13 cellular contexts compared by ENCODE assay signal in the genomic region with DNA sequence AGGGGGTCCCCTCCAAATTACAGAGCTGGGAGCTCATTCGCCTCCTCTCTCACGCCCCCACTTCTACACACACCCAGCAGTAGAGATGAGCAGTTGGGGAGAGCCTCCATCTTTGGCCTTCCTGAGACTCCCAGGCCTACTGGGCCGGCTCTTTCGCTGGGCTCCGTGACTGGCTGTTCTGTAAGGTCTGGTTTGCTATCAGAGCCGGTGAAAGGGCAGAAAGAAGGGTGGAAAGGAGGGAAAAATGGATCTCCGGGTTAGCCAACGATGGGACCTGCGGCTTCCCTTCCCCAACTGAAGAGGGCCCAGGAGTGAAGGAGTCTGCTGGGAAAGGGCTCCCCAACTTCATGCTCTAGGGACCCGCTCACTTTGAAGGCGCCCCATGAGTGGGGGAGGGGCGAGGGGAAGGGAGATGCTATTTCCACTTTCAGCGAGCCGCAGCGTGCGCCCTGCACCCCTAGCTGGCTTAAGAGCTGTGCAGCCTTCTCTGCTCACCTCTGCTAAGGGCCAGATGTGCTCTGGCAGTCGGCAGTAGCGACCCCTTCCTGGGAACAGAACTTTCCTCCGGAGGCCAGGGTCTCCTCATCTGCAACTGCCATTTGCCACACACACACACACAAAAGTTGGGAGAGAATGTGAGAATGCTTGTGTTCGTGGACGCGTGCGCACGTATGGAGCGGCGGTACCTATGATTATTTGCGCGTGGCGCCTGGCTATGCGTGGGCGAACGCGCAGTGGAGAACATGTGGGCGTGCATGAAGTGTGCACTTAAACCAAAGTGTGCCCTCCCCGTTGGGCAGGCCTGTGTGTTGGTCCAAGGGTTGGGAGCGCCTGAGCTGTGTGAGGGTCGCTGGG. TPM values are rescaled to one million over a fixed set of nuclear protein-coding genes. Genes with fewer than 3 reads are reported as not detected.
DNase-seq lines count a peak whose midpoint lies in the region; ATAC-seq and TF ChIP-seq lines count a peak whose summit lies in the region.
"Had no signal": no experiment of that assay in that cellular context is flagged by ENCODE, and none has a peak within 500 bp of the region (broad histone marks: within the 10 kb centered on the region; RNA-seq: fewer than 3 reads in every experiment).

No MANE protein-coding gene starts in this region.

- H3K4me3 ChIP-seq in lower lobe of right lung: peak overlapping the region; percentile 66

- H3K36me3 Mint-ChIP-seq in activated CD4-positive, alpha-beta T cell treated with anti-CD3 and anti-CD28 coated beads for 36 hours (ENCODE audit: low read depth): no peaks in the 10 kb centered on the region
- H3K36me3 Mint-ChIP-seq in activated T-helper 2 cell treated with anti-CD3 and anti-CD28 coated beads, Interferon-gamma antibody, Interleukin-2, Interleukin-4, amounts not matched to agents 10 μg/mL and 5 μg/mL and 100 μg/mL, durations not matched to agents 14 hours and 24 hours and 36 hours (ENCODE audit: low read depth): no peaks in the 10 kb centered on the region

- H3K27me3 Mint-ChIP-seq in activated CD4-positive, alpha-beta T cell treated with anti-CD3 and anti-CD28 coated beads for 36 hours: peaks cover 61% of the 10 kb centered on the region
- H3K27me3 Mint-ChIP-seq in activated T-helper 2 cell treated with anti-CD3 and anti-CD28 coated beads, Interferon-gamma antibody, Interleukin-2, Interleukin-4, amounts not matched to agents 10 μg/mL and 5 μg/mL and 100 μg/mL, durations not matched to agents 14 hours and 24 hours and 36 hours (ENCODE audit: low read depth): peaks cover 65% of the 10 kb centered on the region
- peaks cover 93% of the 10 kb centered on the region for H3K27me3 Mint-ChIP-seq in stimulated activated naive CD8-positive, alpha-beta T cell treated with anti-CD3 and anti-CD28 coated beads, Interleukin-15, amount 100 ng/mL, for 72 hours

- DNase-seq in activated CD4-positive, alpha-beta T cell treated with anti-CD3 and anti-CD28 coated beads for 36 hours: no peak
- no peak for DNase-seq in activated CD4-positive, alpha-beta T cell treated with anti-CD3 and anti-CD28 coated beads, Interleukin-2, amount 50 U/mL, for 4 hours
- DNase-seq in activated T-helper 2 cell treated with anti-CD3 and anti-CD28 coated beads, Interferon-gamma antibody, Interleukin-2, Interleukin-4, amounts not matched to agents 10 μg/mL and 5 μg/mL and 100 μg/mL, durations not matched to agents 14 hours and 24 hours and 36 hours (ENCODE audit: low spot score): no peak
- DNase-seq in lower lobe of right lung (no peak), OCI-M2 (lab: John Stamatoyannopoulos, UW; ENCODE audit: unreplicated experiment) (no peak), NCI-H82 treated with DMSO at 0.1 percent for 48 hours (lab: John Stamatoyannopoulos, UW; ENCODE audit: unreplicated experiment) (no peak), NK-92 (lab: John Stamatoyannopoulos, UW; ENCODE audit: unreplicated experiment) (no peak)
- no peak for DNase-seq in stimulated activated naive CD8-positive, alpha-beta T cell treated with anti-CD3 and anti-CD28 coated beads, Interleukin-15, amount 100 ng/mL, for 72 hours
- DNase-seq: central memory CD4-positive, alpha-beta T cell; heart right ventricle; NCI-H2171; nucleus accumbens had no signal

- H3K4me1 Mint-ChIP-seq in activated CD4-positive, alpha-beta T cell treated with anti-CD3 and anti-CD28 coated beads for 36 hours: peaks cover 29% of the 10 kb centered on the region
- peaks cover 13% of the 10 kb centered on the region for H3K4me1 Mint-ChIP-seq in activated T-helper 2 cell treated with anti-CD3 and anti-CD28 coated beads, Interferon-gamma antibody, Interleukin-2, Interleukin-4, amounts not matched to agents 10 μg/mL and 5 μg/mL and 100 μg/mL, durations not matched to agents 14 hours and 24 hours and 36 hours (ENCODE audit: low read depth)
- peaks cover 51% of the 10 kb centered on the region for H3K4me1 Mint-ChIP-seq in stimulated activated naive CD8-positive, alpha-beta T cell treated with anti-CD3 and anti-CD28 coated beads, Interleukin-15, amount 100 ng/mL, for 72 hours

- H3K9me3 ChIP-seq in lower lobe of right lung: no peaks in the 10 kb centered on the region
- H3K9me3 ChIP-seq: heart right ventricle had no signal

- intact Hi-C loops in activated CD4-positive, alpha-beta T cell treated with anti-CD3 and anti-CD28 coated beads for 36 hours (cut with DNase I, micrococcal nuclease): loop anchor here (2.0 to 5.0 kb wide), 4 partner anchors 15 to 220 kb away; partner anchors contain the start of gene FOXC2 (in 2 of the 2)
- intact Hi-C loops in activated T-helper 2 cell treated with anti-CD3 and anti-CD28 coated beads, Interferon-gamma antibody, Interleukin-2, Interleukin-4, amounts not matched to agents 10 μg/mL and 5 μg/mL and 100 μg/mL, durations not matched to agents 14 hours and 24 hours and 36 hours (cut with micrococcal nuclease): no loop called here
- intact Hi-C loops in lower lobe of right lung (cut with DNase I): no loop called here

- TF ChIP-seq CTCF in lower lobe of right lung (IDR thresholded peaks at IDR 0.05): no peak

- H3K4me3 Mint-ChIP-seq in activated CD4-positive, alpha-beta T cell treated with anti-CD3 and anti-CD28 coated beads for 36 hours: peak overlapping the region; percentile 46
- no peak overlapping the region for H3K4me3 Mint-ChIP-seq in activated T-helper 2 cell treated with anti-CD3 and anti-CD28 coated beads, Interferon-gamma antibody, Interleukin-2, Interleukin-4, amounts not matched to agents 10 μg/mL and 5 μg/mL and 100 μg/mL, durations not matched to agents 14 hours and 24 hours and 36 hours (ENCODE audit: low read depth)
- H3K4me3 Mint-ChIP-seq in stimulated activated naive CD8-positive, alpha-beta T cell treated with anti-CD3 and anti-CD28 coated beads, Interleukin-15, amount 100 ng/mL, for 72 hours: peak overlapping the region; percentile 29 to 64

- CTCF ChIA-PET in activated CD4-positive, alpha-beta T cell treated with anti-CD3 and anti-CD28 coated beads for 36 hours (lab: Charles Lee): no interaction called here

- H3K27me3 ChIP-seq in lower lobe of right lung (ENCODE audit: low read depth): peaks cover 88% of the 10 kb centered on the region

- ATAC-seq in activated CD4-positive, alpha-beta T cell treated with anti-CD3 and anti-CD28 coated beads for 36 hours: no peak
- ATAC-seq in lower lobe of right lung: no peak
- ATAC-seq in stimulated activated naive CD8-positive, alpha-beta T cell treated with anti-CD3 and anti-CD28 coated beads, Interleukin-15, amount 100 ng/mL, for 72 hours: no peak
- ATAC-seq: heart right ventricle had no signal

- H3K9me3 Mint-ChIP-seq in activated CD4-positive, alpha-beta T cell treated with anti-CD3 and anti-CD28 coated beads for 36 hours (ENCODE audit: low read depth): no peaks in the 10 kb centered on the region
- no peaks in the 10 kb centered on the region for H3K9me3 Mint-ChIP-seq in activated T-helper 2 cell treated with anti-CD3 and anti-CD28 coated beads, Interferon-gamma antibody, Interleukin-2, Interleukin-4, amounts not matched to agents 10 μg/mL and 5 μg/mL and 100 μg/mL, durations not matched to agents 14 hours and 24 hours and 36 hours
- H3K9me3 Mint-ChIP-seq in stimulated activated naive CD8-positive, alpha-beta T cell treated with anti-CD3 and anti-CD28 coated beads, Interleukin-15, amount 100 ng/mL, for 72 hours: no peaks in the 10 kb centered on the region

- POLR2A ChIA-PET in activated CD4-positive, alpha-beta T cell treated with anti-CD3 and anti-CD28 coated beads for 36 hours (lab: Charles Lee): no interaction called here

- peaks cover 22% of the 10 kb centered on the region for H3K4me1 ChIP-seq in lower lobe of right lung

- H3K27ac ChIP-seq in lower lobe of right lung: peak overlapping the region; percentile 89
- H3K27ac ChIP-seq: heart right ventricle had no signal

- no peaks in the 10 kb centered on the region for H3K36me3 ChIP-seq in lower lobe of right lung
- H3K36me3 ChIP-seq: heart right ventricle had no signal

- peak overlapping the region; percentile 55 for H3K27ac Mint-ChIP-seq in activated CD4-positive, alpha-beta T cell treated with anti-CD3 and anti-CD28 coated beads for 36 hours
- H3K27ac Mint-ChIP-seq in activated T-helper 2 cell treated with anti-CD3 and anti-CD28 coated beads, Interferon-gamma antibody, Interleukin-2, Interleukin-4, amounts not matched to agents 10 μg/mL and 5 μg/mL and 100 μg/mL, durations not matched to agents 14 hours and 24 hours and 36 hours: peak overlapping the region; percentile 57
- no peak overlapping the region for H3K27ac Mint-ChIP-seq in stimulated activated naive CD8-positive, alpha-beta T cell treated with anti-CD3 and anti-CD28 coated beads, Interleukin-15, amount 100 ng/mL, for 72 hours

RNA-seq across cellular contexts. Expression of gene FOXF1, which starts 2.9 kb away (rescaled TPM):
- total RNA-seq in activated CD4-positive, alpha-beta T cell treated with anti-CD3 and anti-CD28 coated beads for 36 hours: not detected
- not detected in 2 replicates for total RNA-seq in activated T-helper 2 cell treated with anti-CD3 and anti-CD28 coated beads, Interferon-gamma antibody, Interleukin-2, Interleukin-4, amounts not matched to agents 10 μg/mL and 5 μg/mL and 100 μg/mL, durations not matched to agents 14 hours and 24 hours and 36 hours
- 31.2 TPM for total RNA-seq in lower lobe of right lung
- total RNA-seq: activated CD8-positive, alpha-beta memory T cell treated with anti-CD3 and anti-CD28 coated beads for 36 hours had no signal

RNA-seq across cellular contexts. Expression of gene MTHFSD, which starts 47.6 kb away (rescaled TPM):
- 10 to 100 TPM; 21.2 to 22.1 TPM for total RNA-seq in activated CD4-positive, alpha-beta T cell treated with anti-CD3 and anti-CD28 coated beads for 36 hours
- total RNA-seq in activated T-helper 2 cell treated with anti-CD3 and anti-CD28 coated beads, Interferon-gamma antibody, Interleukin-2, Interleukin-4, amounts not matched to agents 10 μg/mL and 5 μg/mL and 100 μg/mL, durations not matched to agents 14 hours and 24 hours and 36 hours: 21.9 and 22.8 TPM in 2 replicates
- 21.2 TPM for total RNA-seq in lower lobe of right lung

RNA-seq across cellular contexts. Expression of gene FOXC2, which starts 59.2 kb away (rescaled TPM):
- total RNA-seq in activated CD4-positive, alpha-beta T cell treated with anti-CD3 and anti-CD28 coated beads for 36 hours: not detected
- total RNA-seq in activated T-helper 2 cell treated with anti-CD3 and anti-CD28 coated beads, Interferon-gamma antibody, Interleukin-2, Interleukin-4, amounts not matched to agents 10 μg/mL and 5 μg/mL and 100 μg/mL, durations not matched to agents 14 hours and 24 hours and 36 hours: 0.07 TPM in 1 of 2 replicates, not detected in the other
- total RNA-seq in lower lobe of right lung: 1.6 TPM
- total RNA-seq: activated CD8-positive, alpha-beta memory T cell treated with anti-CD3 and anti-CD28 coated beads for 36 hours had no signal

Comparison
In these comparisons a context has a peak if more than half of its experiments do, and no peak if none do; other contexts are left out.
1. H3K27ac Mint-ChIP-seq: peak in activated CD4-positive, alpha-beta T cell treated with anti-CD3 and anti-CD28 coated beads for 36 hours (single experiment) and activated T-helper 2 cell treated with anti-CD3 and anti-CD28 coated beads, Interferon-gamma antibody, Interleukin-2, Interleukin-4, amounts not matched to agents 10 μg/mL and 5 μg/mL and 100 μg/mL, durations not matched to agents 14 hours and 24 hours and 36 hours (single experiment); none in stimulated activated naive CD8-positive, alpha-beta T cell treated with anti-CD3 and anti-CD28 coated beads, Interleukin-15, amount 100 ng/mL, for 72 hours (0 of 2).
2. RNA of gene FOXF1, which starts 2.9 kb away (total RNA-seq): 31.2 TPM in lower lobe of right lung (single experiment); not detected in activated CD4-positive, alpha-beta T cell treated with anti-CD3 and anti-CD28 coated beads for 36 hours and not detected in activated T-helper 2 cell treated with anti-CD3 and anti-CD28 coated beads, Interferon-gamma antibody, Interleukin-2, Interleukin-4, amounts not matched to agents 10 μg/mL and 5 μg/mL and 100 μg/mL, durations not matched to agents 14 hours and 24 hours and 36 hours; every median in the first group is over 10 times any median in the second.
3. intact Hi-C loops: an anchor here in activated CD4-positive, alpha-beta T cell treated with anti-CD3 and anti-CD28 coated beads for 36 hours (2.0 to 5.0 kb wide); none called in activated T-helper 2 cell treated with anti-CD3 and anti-CD28 coated beads, Interferon-gamma antibody, Interleukin-2, Interleukin-4, amounts not matched to agents 10 μg/mL and 5 μg/mL and 100 μg/mL, durations not matched to agents 14 hours and 24 hours and 36 hours and lower lobe of right lung.